20 cellular contexts compared by ENCODE assay signal in genomic region chr17:40437095-40437732, GRCh38. TPM values are rescaled to one million over a fixed set of nuclear protein-coding genes. Genes with fewer than 3 reads are reported as not detected.
DNase-seq lines count a peak whose midpoint lies in the region; ATAC-seq and TF ChIP-seq lines count a peak whose summit lies in the region.
"Had no signal": no experiment of that assay in that cellular context is flagged by ENCODE, and none has a peak within 500 bp of the region (broad histone marks: within the 10 kb centered on the region; RNA-seq: fewer than 3 reads in every experiment).

No MANE protein-coding gene starts in this region.

- ATAC-seq in stimulated activated naive B cell treated with anti-CD40 and anti-IgM and Interleukin-4, amounts not matched to agents 10 μg/mL and 1 μg/mL and 100 μg/mL, for 72 hours (replicated peaks), result no peak
- ATAC-seq in GM19463 (IDR thresholded peaks at IDR 0.05; ENCODE audit: unreplicated experiment) (no peak), HG02610 (IDR thresholded peaks at IDR 0.05; ENCODE audit: unreplicated experiment) (no peak)
- ATAC-seq: activated CD4-positive, CD25-positive, alpha-beta regulatory T cell treated with anti-CD3 and anti-CD28 coated beads, Interleukin-2, amount 50 U/mL, for 24 hours; activated naive CD8-positive, alpha-beta T cell treated with anti-CD3 and anti-CD28 coated beads, Interleukin-2, amount 50 U/mL, for 24 hours; left lobe of liver; natural killer cell had no signal

- DNase-seq in SIG-M5 treated with dmso at 0.1 percent for 504 hours (lab: John Stamatoyannopoulos, UW; ENCODE audit: unreplicated experiment) (peak; percentile 14), SIG-M5 (lab: John Stamatoyannopoulos, UW) (no peak), NB4 (ENCODE audit: low read depth) (peak; percentile 71), cardiac fibroblast (ENCODE audit: low read depth in 2 of 2) (peak; percentile 37 to 39), SK-N-DZ (ENCODE audit: low spot score) (no peak)
- DNase-seq in stimulated activated naive B cell treated with anti-CD40 and anti-IgM and Interleukin-4, amounts not matched to agents 10 μg/mL and 1 μg/mL and 100 μg/mL, for 72 hours, result no peak
- DNase-seq: 8988T; activated naive CD8-positive, alpha-beta T cell treated with anti-CD3 and anti-CD28 coated beads, Interleukin-2, amount 50 U/mL, for 24 hours; activated T-cell treated with anti-CD3 and anti-CD28 coated beads for 4 hours; CD4-positive, alpha-beta memory T cell; GM23248; Karpas-422; natural killer cell; right lobe of liver had no signal

- peak overlapping the region; percentile 42 for H3K27ac Mint-ChIP-seq in stimulated activated naive B cell treated with anti-CD40 and anti-IgM and Interleukin-4, amounts not matched to agents 10 μg/mL and 1 μg/mL and 100 μg/mL, for 72 hours
- H3K27ac Mint-ChIP-seq: activated naive CD8-positive, alpha-beta T cell treated with anti-CD3 and anti-CD28 coated beads, Interleukin-2, amount 50 U/mL, for 24 hours; CD4-positive, alpha-beta memory T cell; natural killer cell; stimulated activated naive CD8-positive, alpha-beta T cell treated with anti-CD3 and anti-CD28 coated beads, Interleukin-15, Interleukin-2, amounts not matched to agents 100 ng/mL and 50 ng/mL, for 24 hours had no signal

- peaks cover 12 to 16% of the 10 kb centered on the region in 2 donors for H3K4me1 Mint-ChIP-seq in stimulated activated naive B cell treated with anti-CD40 and anti-IgM and Interleukin-4, amounts not matched to agents 10 μg/mL and 1 μg/mL and 100 μg/mL, for 72 hours
- H3K4me1 Mint-ChIP-seq: natural killer cell had no signal

- TF ChIP-seq CTCF in NB4 (IDR thresholded peaks at IDR 0.05; ENCODE audit: low read depth, low read length) (no peak), cardiac fibroblast (IDR thresholded peaks at IDR 0.05; ENCODE audit: low read depth, low read length) (no peak)

- no peak for TF ChIP-seq POLR2A in NB4 (IDR thresholded peaks at IDR 0.05; ENCODE audit: extremely low read depth, insufficient read length)

- H3K4me3 ChIP-seq in NB4 (ENCODE audit: low read depth, low read length) (no peak overlapping the region), cardiac fibroblast (replicated peaks in 1 of 2; ENCODE audit: low read depth in 2 of 2, low read length in 2 of 2) (no peak overlapping the region)
- H3K4me3 ChIP-seq: GM23248, right lobe of liver had no signal

- H3K4me3 Mint-ChIP-seq in stimulated activated naive B cell treated with anti-CD40 and anti-IgM and Interleukin-4, amounts not matched to agents 10 μg/mL and 1 μg/mL and 100 μg/mL, for 72 hours, result no peak overlapping the region
- H3K4me3 Mint-ChIP-seq: activated naive CD8-positive, alpha-beta T cell treated with anti-CD3 and anti-CD28 coated beads, Interleukin-2, amount 50 U/mL, for 24 hours; CD4-positive, alpha-beta memory T cell; central memory CD8-positive, alpha-beta T cell; natural killer cell; stimulated activated naive CD8-positive, alpha-beta T cell treated with anti-CD3 and anti-CD28 coated beads, Interleukin-15, Interleukin-2, amounts not matched to agents 100 ng/mL and 50 ng/mL, for 24 hours had no signal

- no peaks in the 10 kb centered on the region for H3K27me3 Mint-ChIP-seq in stimulated activated naive B cell treated with anti-CD40 and anti-IgM and Interleukin-4, amounts not matched to agents 10 μg/mL and 1 μg/mL and 100 μg/mL, for 72 hours
- H3K27me3 Mint-ChIP-seq: CD4-positive, alpha-beta memory T cell; central memory CD8-positive, alpha-beta T cell; stimulated activated naive CD8-positive, alpha-beta T cell treated with anti-CD3 and anti-CD28 coated beads, Interleukin-15, Interleukin-2, amounts not matched to agents 100 ng/mL and 50 ng/mL, for 24 hours had no signal

- no peaks in the 10 kb centered on the region for H3K9me3 Mint-ChIP-seq in stimulated activated naive B cell treated with anti-CD40 and anti-IgM and Interleukin-4, amounts not matched to agents 10 μg/mL and 1 μg/mL and 100 μg/mL, for 72 hours
- H3K9me3 Mint-ChIP-seq: activated naive CD8-positive, alpha-beta T cell treated with anti-CD3 and anti-CD28 coated beads, Interleukin-2, amount 50 U/mL, for 24 hours; CD4-positive, alpha-beta memory T cell; central memory CD8-positive, alpha-beta T cell; natural killer cell; stimulated activated naive CD8-positive, alpha-beta T cell treated with anti-CD3 and anti-CD28 coated beads, Interleukin-15, Interleukin-2, amounts not matched to agents 100 ng/mL and 50 ng/mL, for 24 hours had no signal

- H3K36me3 Mint-ChIP-seq in stimulated activated naive B cell treated with anti-CD40 and anti-IgM and Interleukin-4, amounts not matched to agents 10 μg/mL and 1 μg/mL and 100 μg/mL, for 72 hours, result no peaks in the 10 kb centered on the region
- H3K36me3 Mint-ChIP-seq: CD4-positive, alpha-beta memory T cell; natural killer cell had no signal

RNA-seq across cellular contexts. Expression of gene IGFBP4, which starts 6.0 kb away (rescaled TPM):
- polyA plus RNA-seq in SK-N-DZ (2014; cell fraction: cytosol; rRNA removed), result 21.3 and 26.0 TPM in 2 replicates
- 15.1 and 20.9 TPM in 2 replicates for polyA plus RNA-seq in SK-N-DZ (2014; cell fraction: nucleus; rRNA removed)

RNA-seq across cellular contexts. Expression of gene TOP2A, which starts 19.5 kb away (rescaled TPM):
- polyA plus RNA-seq in SK-N-DZ (2014; cell fraction: cytosol; rRNA removed), result 345 and 397 TPM in 2 replicates
- 344 and 450 TPM in 2 replicates for polyA plus RNA-seq in SK-N-DZ (2014; cell fraction: nucleus; rRNA removed)

Comparison
In these comparisons a context has a peak if more than half of its experiments do, and no peak if none do; other contexts are left out.
1. DNase-seq: peak in SIG-M5 treated with dmso at 0.1 percent for 504 hours (single experiment), NB4 (single experiment) and cardiac fibroblast (2 of 2); none in SIG-M5 (single experiment), stimulated activated naive B cell treated with anti-CD40 and anti-IgM and Interleukin-4, amounts not matched to agents 10 μg/mL and 1 μg/mL and 100 μg/mL, for 72 hours (single experiment) and SK-N-DZ (single experiment).